Comparison of ENCODE assay signal across 14 cellular contexts in genomic region chr1:91718877-91719276, GRCh38.
DNase-seq lines count a peak whose midpoint lies in the region; ATAC-seq and TF ChIP-seq lines count a peak whose summit lies in the region.
"Had no signal": no experiment of that assay in that cellular context is flagged by ENCODE, and none has a peak within 500 bp of the region (broad histone marks: within the 10 kb centered on the region; RNA-seq: fewer than 3 reads in every experiment).

No MANE protein-coding gene starts in this region.

- DNase-seq in HuH-7 (ENCODE audit: low spot score) (peak; percentile 18), neural crest cell (ENCODE audit: low read depth, low spot score) (no peak), NCI-H187 treated with DMSO at 0.1 percent for 48 hours (lab: John Stamatoyannopoulos, UW) (no peak), midbrain (lab: John Stamatoyannopoulos, UW) (no peak)
- DNase-seq: ACHN; Calu3; CD4-positive, CD25-positive, alpha-beta regulatory T cell; DMS 273 treated with DMSO at 0.1 percent for 48 hours; GOT3; H9 had no signal

- ATAC-seq in gastroesophageal sphincter (no peak), HG02870 (IDR thresholded peaks at IDR 0.05; ENCODE audit: unreplicated experiment) (no peak)

- H3K36me3 ChIP-seq in gastroesophageal sphincter (peaks cover 7 to 84% of the 10 kb centered on the region in 2 donors), subcutaneous abdominal adipose tissue (ENCODE audit: control insufficient read depth in 5 of 5, insufficient read depth in 5 of 5, low read length in 5 of 5) (peaks cover 48 to 78% (median 66%) of the 10 kb centered on the region in 5 donors)

- H3K36me3 Mint-ChIP-seq in neural crest cell (ENCODE audit: low read depth) = peaks cover 35% of the 10 kb centered on the region

- 90% methylated on average over 2 of the region's 5 CpGs; no CpG with 5 or more reads in 1 of the 2 donors for WGBS in gastroesophageal sphincter (ENCODE audit: low coverage in 1 of 2), 2 donors

- H3K27me3 ChIP-seq in gastroesophageal sphincter (no peaks in the 10 kb centered on the region), subcutaneous abdominal adipose tissue (ENCODE audit: control insufficient read depth in 5 of 5, insufficient read depth in 4 of 5, low read length in 5 of 5) (no peaks in the 10 kb centered on the region)
- H3K27me3 ChIP-seq: BLaER1 treated with 17β-estradiol and CSF1 and Interleukin-3, amounts not matched to agents 10 nM and 100 nM had no signal

- H3K9me3 ChIP-seq in gastroesophageal sphincter (no peaks in the 10 kb centered on the region), subcutaneous abdominal adipose tissue (ENCODE audit: control insufficient read depth in 5 of 5, low read length in 5 of 5) (no peaks in the 10 kb centered on the region)

- H3K9me3 Mint-ChIP-seq in neural crest cell = no peaks in the 10 kb centered on the region
- H3K9me3 Mint-ChIP-seq: CD4-positive, CD25-positive, alpha-beta regulatory T cell; H9 had no signal

- H3K27me3 Mint-ChIP-seq in neural crest cell (ENCODE audit: low read depth) = no peaks in the 10 kb centered on the region
- H3K27me3 Mint-ChIP-seq: CD4-positive, CD25-positive, alpha-beta regulatory T cell had no signal

- H3K27ac ChIP-seq in gastroesophageal sphincter (peak overlapping the region in 3 of 4 donors; percentile 25 to 67 (median 37)), subcutaneous abdominal adipose tissue (ENCODE audit: low read depth, low read length) (peak overlapping the region; percentile 52)
- H3K27ac ChIP-seq: BLaER1 treated with 17β-estradiol and CSF1 and Interleukin-3, amounts not matched to agents 10 nM and 100 nM had no signal

- no peak for TF ChIP-seq POLR2A in gastroesophageal sphincter (IDR thresholded peaks at IDR 0.05)

- peaks cover 15% of the 10 kb centered on the region for H3K4me1 Mint-ChIP-seq in neural crest cell

- no peak for TF ChIP-seq EP300 in gastroesophageal sphincter (IDR thresholded peaks at IDR 0.05)

- no peak for TF ChIP-seq CTCF in gastroesophageal sphincter (IDR thresholded peaks at IDR 0.05)
- no peak for TF ChIP-seq CTCF in neural crest cell (conservative IDR thresholded peaks at IDR 0.05)

- H3K4me1 ChIP-seq in gastroesophageal sphincter (peaks cover 0 to 15% (median under 1%) of the 10 kb centered on the region in 3 donors), subcutaneous abdominal adipose tissue (ENCODE audit: control insufficient read depth in 5 of 5, insufficient read depth in 5 of 5, low read length in 5 of 5) (peaks cover 0 to 9% (median 0%) of the 10 kb centered on the region in 5 donors)

- no peak overlapping the region for H3K4me3 Mint-ChIP-seq in neural crest cell
- H3K4me3 Mint-ChIP-seq: CD4-positive, CD25-positive, alpha-beta regulatory T cell; H9 had no signal

- no peak overlapping the region for H3K9ac ChIP-seq in subcutaneous abdominal adipose tissue (ENCODE audit: low read length in 5 of 5)
- H3K9ac ChIP-seq: BLaER1 treated with 17β-estradiol and CSF1 and Interleukin-3, amounts not matched to agents 10 nM and 100 nM had no signal

- H3K4me3 ChIP-seq in gastroesophageal sphincter = no peak overlapping the region
- H3K4me3 ChIP-seq in subcutaneous abdominal adipose tissue (ENCODE audit: low read depth in 1 of 5, low read length in 5 of 5) = no peak overlapping the region
- H3K4me3 ChIP-seq: BLaER1 treated with 17β-estradiol and CSF1 and Interleukin-3, amounts not matched to agents 10 nM and 100 nM had no signal

- peak overlapping the region; percentile 21 for H3K27ac Mint-ChIP-seq in neural crest cell (ENCODE audit: unreplicated experiment)
- H3K27ac Mint-ChIP-seq: CD4-positive, CD25-positive, alpha-beta regulatory T cell had no signal
